8 cellular contexts compared by ENCODE assay signal in genomic region chr9:105656131-105656921, GRCh38. TPM values are rescaled to one million over a fixed set of nuclear protein-coding genes. Genes with fewer than 3 reads are reported as not detected.
DNase-seq lines count a peak whose midpoint lies in the region; ATAC-seq and TF ChIP-seq lines count a peak whose summit lies in the region.

No MANE protein-coding gene starts in this region.

- no peak for TF ChIP-seq POLR2A in lower leg skin (IDR thresholded peaks at IDR 0.05)
- TF ChIP-seq POLR2A in tibial nerve (IDR thresholded peaks at IDR 0.05): no peak

- H3K4me3 ChIP-seq in NT2/D1 (ENCODE audit: insufficient read length, low read depth) (peak overlapping the region; percentile 56), colonic mucosa (peak overlapping the region; percentile 56), lower leg skin (ENCODE audit: low read depth, poor library complexity, severe bottlenecking) (peak overlapping the region; percentile 9), tibial nerve (peak overlapping the region; percentile 6 to 53 (median 42))

- intact Hi-C loops in colonic mucosa (cut with DNase I) (loop anchor here (5.0 kb wide), 1 partner anchor 61 kb away; no protein-coding TSS in a partner anchor), lower leg skin (cut with DNase I; ENCODE audit: low total_unique reads) (no loop called here)

- DNase-seq in activated T-cell treated with anti-CD3 and anti-CD28 coated beads, Interleukin-2, amount 50 U/mL, for 1 hour: peak; percentile 22
- no peak for DNase-seq in activated T-cell treated with anti-CD3 and anti-CD28 coated beads for 4 hours
- no peak for DNase-seq in NT2/D1 (ENCODE audit: low read depth, low spot score)
- DNase-seq in colonic mucosa: peak; percentile 41
- no peak for DNase-seq in lower leg skin (ENCODE audit: low spot score in 2 of 2)
- DNase-seq in tibial nerve (ENCODE audit: low spot score in 2 of 2): no peak
- DNase-seq in effector CD8-positive, alpha-beta T cell (lab: John Stamatoyannopoulos, UW): no peak

- WGBS in lower leg skin, 2 donors: 2 to 3% methylated on average over 28 to 53 of the region's 75 CpGs
- 2% methylated on average over 49 to 57 of the region's 75 CpGs for WGBS in tibial nerve, 2 donors

- no peak for TF ChIP-seq EP300 in tibial nerve (IDR thresholded peaks at IDR 0.05)

- H3K9ac ChIP-seq in NT2/D1 (ENCODE audit: insufficient read length, low read depth) (peak overlapping the region; percentile 75), colonic mucosa (ENCODE audit: low read depth in 2 of 2, low read length in 2 of 2) (peak overlapping the region in 1 of 2 donors; percentile 13)

- peaks cover 40% of the 10 kb centered on the region for H3K27me3 ChIP-seq in NT2/D1 (ENCODE audit: insufficient read depth, insufficient read length)
- peaks cover 15% of the 10 kb centered on the region for H3K27me3 ChIP-seq in colonic mucosa
- peaks cover 0 to 31% of the 10 kb centered on the region in 2 donors for H3K27me3 ChIP-seq in tibial nerve

- H3K9me3 ChIP-seq in NT2/D1 (ENCODE audit: insufficient read depth, low read length): no peaks in the 10 kb centered on the region
- no peaks in the 10 kb centered on the region for H3K9me3 ChIP-seq in colonic mucosa
- no peaks in the 10 kb centered on the region for H3K9me3 ChIP-seq in tibial nerve

- TF ChIP-seq CTCF in colonic mucosa (IDR thresholded peaks at IDR 0.05) (peak; percentile 35), lower leg skin (IDR thresholded peaks at IDR 0.05) (no peak), tibial nerve (IDR thresholded peaks at IDR 0.05) (peak in 2 of 5 experiments; percentile 10 to 27)

- H3K27ac ChIP-seq in colonic mucosa (no peak overlapping the region), tibial nerve (no peak overlapping the region)

- ATAC-seq in HG02870 (IDR thresholded peaks at IDR 0.05; ENCODE audit: unreplicated experiment): peak; percentile 64

- H3K36me3 ChIP-seq in NT2/D1 (ENCODE audit: insufficient read depth, insufficient read length, low read length): no peaks in the 10 kb centered on the region
- H3K36me3 ChIP-seq in colonic mucosa: no peaks in the 10 kb centered on the region
- H3K36me3 ChIP-seq in tibial nerve: no peaks in the 10 kb centered on the region

- no peaks in the 10 kb centered on the region for H3K4me1 ChIP-seq in NT2/D1 (ENCODE audit: insufficient read depth, insufficient read length)
- no peaks in the 10 kb centered on the region for H3K4me1 ChIP-seq in colonic mucosa
- H3K4me1 ChIP-seq in tibial nerve: peaks cover 0 to 14% (median 6%) of the 10 kb centered on the region in 4 donors

RNA-seq across cellular contexts. Expression of gene TAL2, which starts 5.9 kb away (rescaled TPM):
- total RNA-seq in colonic mucosa (not detected), lower leg skin (not detected), tibial nerve (1 to 10 TPM in 1 of 4 donors, not detected in 3; 3.7 TPM)

RNA-seq across cellular contexts. Expression of gene TMEM38B, which starts 38.0 kb away (rescaled TPM):
- 10 to 100 TPM; 28.5 to 38.2 TPM for total RNA-seq in colonic mucosa
- total RNA-seq in lower leg skin: 10 to 100 TPM in 1 of 4 donors, 1 to 10 TPM in 3; 5.6 to 11.3 (median 9.4) TPM
- 10 to 100 TPM in 2 of 4 donors, 1 to 10 TPM in 2; 6.8 to 27.0 (median 10.9) TPM for total RNA-seq in tibial nerve

Comparison
In these comparisons a context has a peak if more than half of its experiments do, and no peak if none do; other contexts are left out.
1. DNase-seq: peak in activated T-cell treated with anti-CD3 and anti-CD28 coated beads, Interleukin-2, amount 50 U/mL, for 1 hour (single experiment) and colonic mucosa (single experiment); none in activated T-cell treated with anti-CD3 and anti-CD28 coated beads for 4 hours (single experiment), NT2/D1 (single experiment), lower leg skin (0 of 2), tibial nerve (0 of 2) and effector CD8-positive, alpha-beta T cell (single experiment).
2. Peak in every context shown above with its lines, with median percentiles within 50 percentile points of each other: H3K4me3 ChIP-seq.